Comparison of ENCODE assay signal across 2 cellular contexts in the genomic region with DNA sequence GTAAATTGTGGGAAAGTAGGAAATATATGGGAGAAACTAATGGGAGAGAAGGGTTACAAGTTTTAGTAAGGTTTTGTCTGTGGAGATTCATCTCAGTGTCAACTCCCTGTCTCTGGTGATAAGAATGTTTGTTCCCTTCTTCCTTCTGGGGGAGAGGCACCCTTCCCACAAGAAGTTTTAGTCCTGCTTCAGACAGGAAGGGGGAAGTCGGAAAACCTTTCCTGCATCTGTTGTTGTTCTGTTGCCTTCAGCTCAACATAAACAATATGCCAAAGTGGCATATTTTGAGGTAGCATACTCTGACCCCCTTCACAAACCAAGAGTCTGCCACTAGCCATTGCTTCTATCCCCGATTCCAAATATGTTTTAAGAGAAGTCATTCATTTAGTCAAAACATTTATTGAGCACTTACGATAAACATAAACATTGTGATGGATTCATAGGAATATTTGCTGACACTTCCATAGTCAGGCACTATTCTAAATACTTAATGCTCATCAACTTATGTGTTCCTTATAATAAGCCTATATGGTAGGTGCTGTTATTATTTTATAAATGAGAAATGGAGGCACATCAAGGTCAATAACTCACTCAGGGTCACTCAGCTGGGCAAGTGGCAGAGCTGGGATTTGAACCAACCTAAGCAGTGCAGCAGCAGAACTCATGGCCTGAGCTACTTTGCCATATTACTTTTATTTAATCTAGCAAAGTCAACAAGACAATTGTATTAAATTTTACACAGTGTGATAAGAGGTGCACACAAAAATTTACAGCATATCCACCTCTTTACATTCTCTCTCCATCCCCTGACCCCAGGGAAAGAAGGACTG.
TF ChIP-seq lines count a peak whose summit lies in the region.

No MANE protein-coding gene starts in this region.

TF ChIP-seq in HCT116, 20 proteins besides CTCF, POLR2A, EP300 and RAD21 (continued from another document):
- TF ChIP-seq ATF3 (IDR thresholded peaks at IDR 0.05) (no peak), SP1 (IDR thresholded peaks at IDR 0.05; ENCODE audit: low read depth) (no peak), ELF1 (IDR thresholded peaks at IDR 0.05; ENCODE audit: borderline replicate concordance, low read depth) (no peak), SRF (IDR thresholded peaks at IDR 0.05; ENCODE audit: low read depth) (no peak), EZH2phosphoT487 (IDR thresholded peaks at IDR 0.05; ENCODE audit: borderline replicate concordance) (no peak), CBX3 (IDR thresholded peaks at IDR 0.05; ENCODE audit: low read depth) (no peak), CEBPB (IDR thresholded peaks at IDR 0.05; ENCODE audit: low read depth) (no peak), SIN3A (IDR thresholded peaks at IDR 0.05; ENCODE audit: low read depth) (no peak; the same call in 1 of the 2 replicates), JUND (IDR thresholded peaks at IDR 0.05) (no peak), EZH2 (IDR thresholded peaks at IDR 0.05) (no peak), TCF7L2 (IDR thresholded peaks at IDR 0.05; ENCODE audit: borderline replicate concordance, extremely low read depth, insufficient read depth, insufficient read length) (no peak)
- TF ChIP-seq, protein P1, sequence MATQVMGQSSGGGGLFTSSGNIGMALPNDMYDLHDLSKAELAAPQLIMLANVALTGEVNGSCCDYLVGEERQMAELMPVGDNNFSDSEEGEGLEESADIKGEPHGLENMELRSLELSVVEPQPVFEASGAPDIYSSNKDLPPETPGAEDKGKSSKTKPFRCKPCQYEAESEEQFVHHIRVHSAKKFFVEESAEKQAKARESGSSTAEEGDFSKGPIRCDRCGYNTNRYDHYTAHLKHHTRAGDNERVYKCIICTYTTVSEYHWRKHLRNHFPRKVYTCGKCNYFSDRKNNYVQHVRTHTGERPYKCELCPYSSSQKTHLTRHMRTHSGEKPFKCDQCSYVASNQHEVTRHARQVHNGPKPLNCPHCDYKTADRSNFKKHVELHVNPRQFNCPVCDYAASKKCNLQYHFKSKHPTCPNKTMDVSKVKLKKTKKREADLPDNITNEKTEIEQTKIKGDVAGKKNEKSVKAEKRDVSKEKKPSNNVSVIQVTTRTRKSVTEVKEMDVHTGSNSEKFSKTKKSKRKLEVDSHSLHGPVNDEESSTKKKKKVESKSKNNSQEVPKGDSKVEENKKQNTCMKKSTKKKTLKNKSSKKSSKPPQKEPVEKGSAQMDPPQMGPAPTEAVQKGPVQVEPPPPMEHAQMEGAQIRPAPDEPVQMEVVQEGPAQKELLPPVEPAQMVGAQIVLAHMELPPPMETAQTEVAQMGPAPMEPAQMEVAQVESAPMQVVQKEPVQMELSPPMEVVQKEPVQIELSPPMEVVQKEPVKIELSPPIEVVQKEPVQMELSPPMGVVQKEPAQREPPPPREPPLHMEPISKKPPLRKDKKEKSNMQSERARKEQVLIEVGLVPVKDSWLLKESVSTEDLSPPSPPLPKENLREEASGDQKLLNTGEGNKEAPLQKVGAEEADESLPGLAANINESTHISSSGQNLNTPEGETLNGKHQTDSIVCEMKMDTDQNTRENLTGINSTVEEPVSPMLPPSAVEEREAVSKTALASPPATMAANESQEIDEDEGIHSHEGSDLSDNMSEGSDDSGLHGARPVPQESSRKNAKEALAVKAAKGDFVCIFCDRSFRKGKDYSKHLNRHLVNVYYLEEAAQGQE (IDR thresholded peaks at IDR 0.05; ENCODE audit: low read depth) = no peak
- TF ChIP-seq, protein P2, sequence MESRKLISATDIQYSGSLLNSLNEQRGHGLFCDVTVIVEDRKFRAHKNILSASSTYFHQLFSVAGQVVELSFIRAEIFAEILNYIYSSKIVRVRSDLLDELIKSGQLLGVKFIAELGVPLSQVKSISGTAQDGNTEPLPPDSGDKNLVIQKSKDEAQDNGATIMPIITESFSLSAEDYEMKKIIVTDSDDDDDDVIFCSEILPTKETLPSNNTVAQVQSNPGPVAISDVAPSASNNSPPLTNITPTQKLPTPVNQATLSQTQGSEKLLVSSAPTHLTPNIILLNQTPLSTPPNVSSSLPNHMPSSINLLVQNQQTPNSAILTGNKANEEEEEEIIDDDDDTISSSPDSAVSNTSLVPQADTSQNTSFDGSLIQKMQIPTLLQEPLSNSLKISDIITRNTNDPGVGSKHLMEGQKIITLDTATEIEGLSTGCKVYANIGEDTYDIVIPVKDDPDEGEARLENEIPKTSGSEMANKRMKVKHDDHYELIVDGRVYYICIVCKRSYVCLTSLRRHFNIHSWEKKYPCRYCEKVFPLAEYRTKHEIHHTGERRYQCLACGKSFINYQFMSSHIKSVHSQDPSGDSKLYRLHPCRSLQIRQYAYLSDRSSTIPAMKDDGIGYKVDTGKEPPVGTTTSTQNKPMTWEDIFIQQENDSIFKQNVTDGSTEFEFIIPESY (IDR thresholded peaks at IDR 0.05; ENCODE audit: extremely low read depth, insufficient replicate concordance, low read length) = no peak

TF ChIP-seq in HEK293T, 16 proteins besides CTCF, POLR2A, EP300 and RAD21 (continued from another document):
- TF ChIP-seq, protein P3, sequence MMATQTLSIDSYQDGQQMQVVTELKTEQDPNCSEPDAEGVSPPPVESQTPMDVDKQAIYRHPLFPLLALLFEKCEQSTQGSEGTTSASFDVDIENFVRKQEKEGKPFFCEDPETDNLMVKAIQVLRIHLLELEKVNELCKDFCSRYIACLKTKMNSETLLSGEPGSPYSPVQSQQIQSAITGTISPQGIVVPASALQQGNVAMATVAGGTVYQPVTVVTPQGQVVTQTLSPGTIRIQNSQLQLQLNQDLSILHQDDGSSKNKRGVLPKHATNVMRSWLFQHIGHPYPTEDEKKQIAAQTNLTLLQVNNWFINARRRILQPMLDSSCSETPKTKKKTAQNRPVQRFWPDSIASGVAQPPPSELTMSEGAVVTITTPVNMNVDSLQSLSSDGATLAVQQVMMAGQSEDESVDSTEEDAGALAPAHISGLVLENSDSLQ (IDR thresholded peaks at IDR 0.05) = no peak
- TF ChIP-seq TARDBP (IDR thresholded peaks at IDR 0.05) (no peak), SUZ12 (IDR thresholded peaks at IDR 0.05) (no peak), FOXM1 (IDR thresholded peaks at IDR 0.05; ENCODE audit: borderline replicate concordance) (no peak), SP1 (IDR thresholded peaks at IDR 0.05) (no peak), NFRKB (IDR thresholded peaks at IDR 0.05) (no peak), FOXK2 (IDR thresholded peaks at IDR 0.05) (no peak), ARNT (IDR thresholded peaks at IDR 0.05) (no peak), ZNF384 (IDR thresholded peaks at IDR 0.05) (no peak)
